In genomic region chr2:203875471-203875870, GRCh38 we compare ENCODE assay signal across 23 cellular contexts. TPM values are rescaled to one million over a fixed set of nuclear protein-coding genes. Genes with fewer than 3 reads are reported as not detected.
"Had no signal": no experiment of that assay in that cellular context is flagged by ENCODE, and none has a peak within 500 bp of the region (broad histone marks: within the 10 kb centered on the region; RNA-seq: fewer than 3 reads in every experiment).

No MANE protein-coding gene starts in this region.

- H3K27ac Mint-ChIP-seq: activated B cell treated with CpG ODN at 0.5 μM for 24 hours; activated naive CD8-positive, alpha-beta T cell treated with anti-CD3 and anti-CD28 coated beads, Interleukin-2, amount 50 U/mL, for 24 hours; endodermal cell; nephron had no signal

- DNase-seq: activated B cell treated with CpG ODN at 0.5 μM for 24 hours; activated CD8-positive, alpha-beta memory T cell treated with anti-CD3 and anti-CD28 coated beads, Interleukin-2, amount 50 U/mL, for 4 hours; activated naive CD8-positive, alpha-beta T cell treated with anti-CD3 and anti-CD28 coated beads, Interleukin-2, amount 50 U/mL, for 24 hours; anterior cingulate cortex; caudate nucleus; endodermal cell; foreskin melanocyte; glutamatergic neuron; hypothalamus; lower lobe of right lung; nucleus accumbens; stimulated activated CD8-positive, alpha-beta memory T cell treated with anti-CD3 and anti-CD28 coated beads, Interleukin-4, amount 100 ng/mL, for 48 hours; stimulated activated naive CD4-positive, alpha-beta T cell treated with Interleukin-2 at 50 U/mL for 16 hours; SW 1271; T-helper 9 cell; thyroid gland had no signal

- H3K9me3 Mint-ChIP-seq: activated T-helper 1 cell treated with anti-CD3 and anti-CD28 coated beads, Interleukin-12 subunit alpha, Interleukin-12 subunit beta, Interleukin-2, Interleukin-4 antibody, amounts not matched to agents 30 ng/mL and 10 ng/mL and 1 ng/mL, durations not matched to agents 14 hours and 24 hours and 36 hours; endodermal cell; nephron had no signal

- H3K36me3 ChIP-seq: lower lobe of right lung, thyroid gland had no signal

- H3K4me1 ChIP-seq: lower lobe of right lung, thyroid gland had no signal

- H3K27ac ChIP-seq: lower lobe of right lung, thyroid gland had no signal

- H3K27me3 ChIP-seq: thyroid gland had no signal

- H3K9me3 ChIP-seq: lower lobe of right lung, thyroid gland had no signal

- H3K36me3 Mint-ChIP-seq: brain had no signal

- H3K4me3 ChIP-seq: lower lobe of right lung, smooth muscle cell, thyroid gland had no signal

- H3K27me3 Mint-ChIP-seq: activated naive CD8-positive, alpha-beta T cell treated with anti-CD3 and anti-CD28 coated beads, Interleukin-2, amount 50 U/mL, for 24 hours; brain had no signal

- H3K4me3 Mint-ChIP-seq: activated B cell treated with CpG ODN at 0.5 μM for 24 hours; activated naive CD8-positive, alpha-beta T cell treated with anti-CD3 and anti-CD28 coated beads, Interleukin-2, amount 50 U/mL, for 24 hours; activated T-helper 1 cell treated with anti-CD3 and anti-CD28 coated beads, Interleukin-12 subunit alpha, Interleukin-12 subunit beta, Interleukin-2, Interleukin-4 antibody, amounts not matched to agents 30 ng/mL and 10 ng/mL and 1 ng/mL, durations not matched to agents 14 hours and 24 hours and 36 hours; brain; endodermal cell; nephron had no signal

- ATAC-seq: activated naive CD8-positive, alpha-beta T cell treated with anti-CD3 and anti-CD28 coated beads, Interleukin-2, amount 50 U/mL, for 24 hours; lower lobe of right lung; sciatic nerve had no signal

- H3K4me1 Mint-ChIP-seq: endodermal cell had no signal

RNA-seq across cellular contexts. Expression of gene CTLA4, which starts 7.9 kb away (rescaled TPM):
- total RNA-seq: endodermal cell, epithelial cell of proximal tubule, smooth muscle cell had no signal
- polyA plus RNA-seq: keratinocyte, smooth muscle cell had no signal
